Comparison of ENCODE assay signal across 15 cellular contexts in genomic region chr10:64515975-64516699, GRCh38.
"Had no signal": no experiment of that assay in that cellular context is flagged by ENCODE, and none has a peak within 500 bp of the region (broad histone marks: within the 10 kb centered on the region; RNA-seq: fewer than 3 reads in every experiment).

No MANE protein-coding gene starts in this region.

- H3K4me1 Mint-ChIP-seq: activated CD4-positive, alpha-beta memory T cell treated with anti-CD3 and anti-CD28 coated beads, Interleukin-2, amount 10 ng/mL, durations not matched to agents 7 days and 5 days; activated naive CD8-positive, alpha-beta T cell treated with anti-CD3 and anti-CD28 coated beads, Interleukin-2, amount 10 ng/mL, durations not matched to agents 7 days and 5 days; neural crest cell; T-helper 17 cell had no signal

- H3K4me3 Mint-ChIP-seq: activated CD4-positive, alpha-beta memory T cell treated with anti-CD3 and anti-CD28 coated beads, Interleukin-2, amount 10 ng/mL, durations not matched to agents 7 days and 5 days; activated naive CD8-positive, alpha-beta T cell treated with anti-CD3 and anti-CD28 coated beads, Interleukin-2, amount 10 ng/mL, durations not matched to agents 7 days and 5 days; activated T-cell treated with anti-CD3 and anti-CD28 coated beads, Interleukin-2, amount 50 U/mL, for 72 hours; mesothelial cell of epicardium; neural crest cell; T-helper 17 cell had no signal

- H3K27ac ChIP-seq: breast epithelium, suprapubic skin, upper lobe of left lung, VCaP had no signal

- H3K9me3 ChIP-seq: breast epithelium, suprapubic skin, upper lobe of left lung had no signal

- H3K27me3 ChIP-seq: breast epithelium, suprapubic skin, upper lobe of left lung had no signal

- H3K27ac Mint-ChIP-seq: activated CD4-positive, alpha-beta memory T cell treated with anti-CD3 and anti-CD28 coated beads, Interleukin-2, amount 10 ng/mL, durations not matched to agents 7 days and 5 days; activated naive CD8-positive, alpha-beta T cell treated with anti-CD3 and anti-CD28 coated beads, Interleukin-2, amount 10 ng/mL, durations not matched to agents 7 days and 5 days; activated T-cell treated with anti-CD3 and anti-CD28 coated beads, Interleukin-2, amount 50 U/mL, for 72 hours; mesothelial cell of epicardium; T-helper 17 cell had no signal

- ATAC-seq: activated T-cell treated with anti-CD3 and anti-CD28 coated beads, Interleukin-2, amount 50 U/mL, for 72 hours; stimulated activated naive CD8-positive, alpha-beta T cell treated with anti-CD3 and anti-CD28 coated beads, Interleukin-15, Interleukin-2, amounts not matched to agents 100 U/mL and 50 U/mL, for 24 hours; T-helper 17 cell had no signal

- H3K4me3 ChIP-seq: breast epithelium, suprapubic skin, upper lobe of left lung had no signal

- DNase-seq: activated CD4-positive, alpha-beta memory T cell treated with anti-CD3 and anti-CD28 coated beads, Interleukin-2, amount 10 ng/mL, durations not matched to agents 7 days and 5 days; activated gamma-delta T cell treated with Interleukin-2 at 50 U/mL for 16 hours; activated naive CD8-positive, alpha-beta T cell treated with anti-CD3 and anti-CD28 coated beads, Interleukin-2, amount 10 ng/mL, durations not matched to agents 7 days and 5 days; activated T-cell treated with anti-CD3 and anti-CD28 coated beads, Interleukin-2, amount 50 U/mL, for 72 hours; anterior cingulate cortex; kidney glomerular epithelial cell; stimulated activated CD4-positive, alpha-beta T cell treated with anti-CD3 and anti-CD28 coated beads, Interleukin-12 subunit alpha, Interleukin-12 subunit beta, amount 100 ng/mL, for 4 hours; stimulated activated naive CD8-positive, alpha-beta T cell treated with anti-CD3 and anti-CD28 coated beads, Interleukin-15, Interleukin-2, amounts not matched to agents 100 U/mL and 50 U/mL, for 24 hours; T-helper 17 cell; upper lobe of left lung had no signal

- H3K36me3 Mint-ChIP-seq: activated naive CD8-positive, alpha-beta T cell treated with anti-CD3 and anti-CD28 coated beads, Interleukin-2, amount 10 ng/mL, durations not matched to agents 7 days and 5 days; mesothelial cell of epicardium had no signal

- H3K4me1 ChIP-seq: breast epithelium, suprapubic skin, upper lobe of left lung had no signal

- H3K9me3 Mint-ChIP-seq: activated T-cell treated with anti-CD3 and anti-CD28 coated beads, Interleukin-2, amount 50 U/mL, for 72 hours; mesothelial cell of epicardium had no signal

- H3K27me3 Mint-ChIP-seq: activated CD4-positive, alpha-beta memory T cell treated with anti-CD3 and anti-CD28 coated beads, Interleukin-2, amount 10 ng/mL, durations not matched to agents 7 days and 5 days; activated naive CD8-positive, alpha-beta T cell treated with anti-CD3 and anti-CD28 coated beads, Interleukin-2, amount 10 ng/mL, durations not matched to agents 7 days and 5 days; T-helper 17 cell had no signal

- H3K36me3 ChIP-seq: breast epithelium, suprapubic skin, upper lobe of left lung had no signal
